In genomic region chr16:85261657-85262557, GRCh38 we compare ENCODE assay signal across 1 cellular context.
TF ChIP-seq lines count a peak whose summit lies in the region.

No MANE protein-coding gene starts in this region.

TF ChIP-seq in K562, 482 proteins besides CTCF, POLR2A, EP300 and RAD21 (continued from another document and continues in another):
- no peak for TF ChIP-seq RREB1 (CRISPR knock-in tag; IDR thresholded peaks at IDR 0.05)
- TF ChIP-seq ZNF431 (CRISPR knock-in tag; IDR thresholded peaks at IDR 0.05), result no peak
- no peak for TF ChIP-seq ZNF75A (CRISPR knock-in tag; IDR thresholded peaks at IDR 0.05)
- TF ChIP-seq DMBX1 (CRISPR knock-in tag; IDR thresholded peaks at IDR 0.05; ENCODE audit: borderline replicate concordance), result no peak
- no peak for TF ChIP-seq PCBP2 (IDR thresholded peaks at IDR 0.05; ENCODE audit: low read depth, low read length, poor library complexity, severe bottlenecking)
- TF ChIP-seq CC2D1A (IDR thresholded peaks at IDR 0.05), result no peak
- TF ChIP-seq VEZF1 (CRISPR knock-in tag; IDR thresholded peaks at IDR 0.05), result peak; percentile 56; the same call in 1 of the 2 replicates
- TF ChIP-seq NFATC3 (IDR thresholded peaks at IDR 0.05), result no peak
- no peak for TF ChIP-seq ZNF592 (IDR thresholded peaks at IDR 0.05)
- no peak for TF ChIP-seq RNF219 (CRISPR knock-in tag; IDR thresholded peaks at IDR 0.05)
- peak; percentile 80 for TF ChIP-seq BCOR (IDR thresholded peaks at IDR 0.05)
- no peak for TF ChIP-seq UBTF (IDR thresholded peaks at IDR 0.05; ENCODE audit: borderline replicate concordance in 1 of 2, low read depth in 2 of 2, low read length in 2 of 2)
- no peak for TF ChIP-seq SMARCB1 (IDR thresholded peaks at IDR 0.05; ENCODE audit: insufficient read length, low read depth)
- peak; percentile 75; the same call in 1 of the 2 replicates for TF ChIP-seq SMARCA5 (IDR thresholded peaks at IDR 0.05)
- TF ChIP-seq FOS (IDR thresholded peaks at IDR 0.05; ENCODE audit: extremely low read depth, insufficient read length), result no peak
- no peak for TF ChIP-seq HSF4 (CRISPR knock-in tag; IDR thresholded peaks at IDR 0.05; ENCODE audit: borderline replicate concordance)
- no peak for TF ChIP-seq ZBTB1 (CRISPR knock-in tag; IDR thresholded peaks at IDR 0.05; ENCODE audit: borderline replicate concordance, low read depth)
- TF ChIP-seq KLF16 (IDR thresholded peaks at IDR 0.05), result peak; percentile 56; the same call in 1 of the 2 replicates
- TF ChIP-seq XRCC5 (IDR thresholded peaks at IDR 0.05; ENCODE audit: low read depth, low read length), result no peak
- no peak for TF ChIP-seq MBD1 (CRISPR knock-in tag; IDR thresholded peaks at IDR 0.05)
- no peak for TF ChIP-seq LARP7 (IDR thresholded peaks at IDR 0.05)
- no peak for TF ChIP-seq TAF1 (IDR thresholded peaks at IDR 0.05; ENCODE audit: control insufficient read depth, extremely low read depth, insufficient read depth, low read length, severe bottlenecking)
- TF ChIP-seq NCOA2 (IDR thresholded peaks at IDR 0.05; ENCODE audit: partially characterized antibody in 2 of 2), result no peak
- no peak for TF ChIP-seq JUN (IDR thresholded peaks at IDR 0.05; ENCODE audit: borderline replicate concordance, low read depth, low read length)
- TF ChIP-seq JUN (CRISPR knock-in tag; IDR thresholded peaks at IDR 0.05; ENCODE audit: borderline replicate concordance), result no peak
- no peak for TF ChIP-seq MEF2A (IDR thresholded peaks at IDR 0.05; ENCODE audit: control insufficient read depth, low read depth, low read length)
- no peak for TF ChIP-seq TAF15 (IDR thresholded peaks at IDR 0.05; ENCODE audit: low read depth, low read length)
- no peak for TF ChIP-seq CSDE1 (IDR thresholded peaks at IDR 0.05)
- no peak for TF ChIP-seq MCM2 (IDR thresholded peaks at IDR 0.05; ENCODE audit: low read depth)
- no peak for TF ChIP-seq HNRNPK (IDR thresholded peaks at IDR 0.05; ENCODE audit: low read depth, low read length, poor library complexity, severe bottlenecking)
- TF ChIP-seq PREB (CRISPR knock-in tag; IDR thresholded peaks at IDR 0.05), result no peak
- no peak for TF ChIP-seq PHTF2 (CRISPR knock-in tag; IDR thresholded peaks at IDR 0.05)
- no peak for TF ChIP-seq JUNB (CRISPR knock-in tag; conservative IDR thresholded peaks at IDR 0.05)
- TF ChIP-seq NBN (IDR thresholded peaks at IDR 0.05; ENCODE audit: low read depth), result no peak
- TF ChIP-seq ZZZ3 (IDR thresholded peaks at IDR 0.05), result no peak
- TF ChIP-seq FOXP1 (CRISPR knock-in tag; IDR thresholded peaks at IDR 0.05), result 0 out of 2 replicates have a peak, but pooled peaks have one; percentile 65
- TF ChIP-seq ETS2 (tag; IDR thresholded peaks at IDR 0.05; ENCODE audit: borderline replicate concordance, poor library complexity, severe bottlenecking), result no peak
- TF ChIP-seq CREB3 (tag; conservative IDR thresholded peaks at IDR 0.05; ENCODE audit: low read depth), result no peak
- no peak for TF ChIP-seq IRF9 (tag; IDR thresholded peaks at IDR 0.05)
- TF ChIP-seq SETDB1 (IDR thresholded peaks at IDR 0.05; ENCODE audit: low read length), result no peak
- no peak for TF ChIP-seq ZNF57 (CRISPR knock-in tag; IDR thresholded peaks at IDR 0.05)
- TF ChIP-seq EWSR1 (IDR thresholded peaks at IDR 0.05; ENCODE audit: borderline replicate concordance, low read depth, partially characterized antibody), result no peak
- no peak for TF ChIP-seq IRF2 (CRISPR knock-in tag; IDR thresholded peaks at IDR 0.05)
- TF ChIP-seq ERF (CRISPR knock-in tag; IDR thresholded peaks at IDR 0.05), result no peak
